ENCODE assay signal across 18 cellular contexts in genomic region chr7:79668292-79668691, GRCh38.
"Had no signal": no experiment of that assay in that cellular context is flagged by ENCODE, and none has a peak within 500 bp of the region (broad histone marks: within the 10 kb centered on the region; RNA-seq: fewer than 3 reads in every experiment).

No MANE protein-coding gene starts in this region.

- DNase-seq: cerebellar nuclear complex; colonic mucosa; dermis blood vessel endothelial cell; esophagus squamous epithelium; gastrocnemius medialis; heart right ventricle; hypothalamus; kidney glomerular epithelial cell; mucosa of descending colon; posterior cingulate gyrus; stimulated activated CD4-positive, alpha-beta T cell treated with anti-CD3 and anti-CD28 coated beads, Interleukin-12 subunit alpha, Interleukin-12 subunit beta, amount 100 ng/mL, for 4 hours; stimulated activated naive CD8-positive, alpha-beta T cell treated with anti-CD3 and anti-CD28 coated beads, Interleukin-15, Interleukin-2, amounts not matched to agents 100 U/mL and 50 U/mL, for 24 hours; thyroid gland; uterus had no signal

- H3K4me1 ChIP-seq: colonic mucosa, esophagus squamous epithelium, gastrocnemius medialis, suprapubic skin, thyroid gland, uterus had no signal

- H3K4me3 Mint-ChIP-seq: natural killer cell treated with Interleukin-12 subunit alpha and Interleukin-12 subunit beta and Interleukin-15 and Interleukin-18, amount 100 ng/mL, for 72 hours; type B pancreatic cell had no signal

- H3K27ac Mint-ChIP-seq: natural killer cell treated with Interleukin-12 subunit alpha and Interleukin-12 subunit beta and Interleukin-15 and Interleukin-18, amount 100 ng/mL, for 72 hours; type B pancreatic cell had no signal

- H3K36me3 ChIP-seq: colonic mucosa, esophagus squamous epithelium, gastrocnemius medialis, heart right ventricle, suprapubic skin, thyroid gland, uterus had no signal

- H3K36me3 Mint-ChIP-seq: type B pancreatic cell had no signal

- H3K4me3 ChIP-seq: colonic mucosa, esophagus squamous epithelium, gastrocnemius medialis, heart right ventricle, mucosa of descending colon, skin epidermis, suprapubic skin, thyroid gland, uterus had no signal

- H3K27me3 Mint-ChIP-seq: natural killer cell treated with Interleukin-12 subunit alpha and Interleukin-12 subunit beta and Interleukin-15 and Interleukin-18, amount 100 ng/mL, for 72 hours; type B pancreatic cell had no signal

- H3K27me3 ChIP-seq: colonic mucosa, esophagus squamous epithelium, gastrocnemius medialis, heart right ventricle, suprapubic skin, thyroid gland, uterus had no signal

- H3K27ac ChIP-seq: colonic mucosa, esophagus squamous epithelium, gastrocnemius medialis, heart right ventricle, skin epidermis, suprapubic skin, thyroid gland, uterus had no signal

- H3K9me3 ChIP-seq: colonic mucosa, esophagus squamous epithelium, gastrocnemius medialis, mucosa of descending colon, suprapubic skin, thyroid gland, uterus had no signal
